ENCODE assay signal across 8 cellular contexts in genomic region chr17:7313890-7314718, GRCh38. TPM values are rescaled to one million over a fixed set of nuclear protein-coding genes. Genes with fewer than 3 reads are reported as not detected.
DNase-seq lines count a peak whose midpoint lies in the region; ATAC-seq, FAIRE-seq and TF ChIP-seq lines count a peak whose summit lies in the region.

No MANE protein-coding gene starts in this region.

- H3K4me3 Mint-ChIP-seq in activated naive CD8-positive, alpha-beta T cell: peak overlapping the region; percentile 95

- H3K4me2 ChIP-seq in HepG2 (ENCODE audit: low read depth, low read length): peak overlapping the region; percentile 69

- 34% methylated on average over 7 of the region's 9 CpGs for WGBS in HepG2 (ENCODE audit: low lambda C conversion rate)
- WGBS in upper lobe of left lung, 2 donors: 41 to 49% methylated on average over 8 to 9 of the region's 9 CpGs

- TF ChIP-seq EP300 in HepG2 (IDR thresholded peaks at IDR 0.05; ENCODE audit: low read depth in 2 of 2, low read length in 2 of 2) (no peak), HepG2 (CRISPR knock-in tag; IDR thresholded peaks at IDR 0.05; ENCODE audit: borderline replicate concordance) (no peak), upper lobe of left lung (IDR thresholded peaks at IDR 0.05) (no peak)

- ATAC-seq in HepG2: peak; percentile 16
- no peak for ATAC-seq in upper lobe of left lung (ENCODE audit: low FRiP score in 2 of 2)

- H4K20me1 ChIP-seq in HepG2 (ENCODE audit: insufficient read depth, low read length): peaks cover 43% of the 10 kb centered on the region

- H3K36me3 ChIP-seq in right atrium auricular region: peaks cover 70% of the 10 kb centered on the region
- peaks cover 24 to 60% of the 10 kb centered on the region in 2 experiments for H3K36me3 ChIP-seq in HepG2 (replicated peaks in 1 of 2; ENCODE audit: control insufficient read depth in 1 of 2, insufficient read depth in 2 of 2, low read length in 2 of 2)
- H3K36me3 ChIP-seq in upper lobe of left lung: peaks cover 27 to 76% (median 62%) of the 10 kb centered on the region in 4 donors

- DNase-seq in right atrium auricular region (ENCODE audit: low spot score) (no peak), cardiac septum (ENCODE audit: low spot score) (no peak), HepG2 (ENCODE audit: low spot score) (no peak), upper lobe of left lung (no peak), GDM1 (lab: John Stamatoyannopoulos, UW) (no peak), D341Med (ENCODE audit: low spot score) (no peak), HPDE6-E6E7 (ENCODE audit: extremely low spot score) (no peak)

- CTCF ChIA-PET in HepG2 (lab: Yijun Ruan, JAX; ENCODE audit: low intra/inter-chr PET ratio, low total read pairs): interaction anchor here (0.7 kb wide), 1 partner anchor 33 kb away, joined by 3 read pairs; the partner anchor contains the start of gene SLC2A4

- no peaks in the 10 kb centered on the region for H3K27me3 Mint-ChIP-seq in activated naive CD8-positive, alpha-beta T cell

- H3K9me3 Mint-ChIP-seq in activated naive CD8-positive, alpha-beta T cell (ENCODE audit: low read depth): no peaks in the 10 kb centered on the region

- POLR2A ChIA-PET in HepG2 (lab: Yijun Ruan, JAX): interaction anchor here (0.7 to 5.8 kb wide), 13 partner anchors 15 to 268 kb away, joined by 3 to 47 read pairs (median 4); partner anchors contain the start of genes ACADVL, ACAP1, DLG4 and GABARAP

- intact Hi-C loops in cardiac septum (cut with DNase I) (no loop called here), HepG2 (cut with micrococcal nuclease; ENCODE audit: unreplicated experiment) (no loop called here)

- no peak overlapping the region for H2AFZ ChIP-seq in HepG2 (ENCODE audit: low read length)

- TSS peak; percentile 79 for BruUV-seq in HepG2 (replicated peaks; lab: Mats Ljungman, UMichigan)

- H3K27me3 ChIP-seq in right atrium auricular region (no peaks in the 10 kb centered on the region), HepG2 (ENCODE audit: control insufficient read depth in 1 of 2, insufficient read depth in 2 of 2, low read length in 2 of 2) (no peaks in the 10 kb centered on the region), upper lobe of left lung (no peaks in the 10 kb centered on the region)

- no peak for TF ChIP-seq CTCF in right atrium auricular region (IDR thresholded peaks at IDR 0.05)
- no peak for TF ChIP-seq CTCF in HepG2 (CRISPR knock-in tag; IDR thresholded peaks at IDR 0.05)
- no peak for TF ChIP-seq CTCF in upper lobe of left lung (IDR thresholded peaks at IDR 0.05)

- peaks cover 36% of the 10 kb centered on the region for H3K79me2 ChIP-seq in HepG2 (ENCODE audit: insufficient read depth, low read length)

- in situ Hi-C loops in HepG2 (cut with HindIII; ENCODE audit: extremely low pct_ligation_motif_present, low pct_unique_long_range_greater_than_20kb): no loop called here

- peaks cover 20% of the 10 kb centered on the region for H3K36me3 Mint-ChIP-seq in activated naive CD8-positive, alpha-beta T cell

- peak overlapping the region; percentile 92 for H3K27ac Mint-ChIP-seq in activated naive CD8-positive, alpha-beta T cell

- TF ChIP-seq RAD21 in HepG2 (CRISPR knock-in tag; IDR thresholded peaks at IDR 0.05): no peak

- H3K4me1 ChIP-seq in right atrium auricular region (peaks cover 0 to 39% of the 10 kb centered on the region in 2 donors), HepG2 (ENCODE audit: insufficient read depth, low read length) (peaks cover 49% of the 10 kb centered on the region), upper lobe of left lung (peaks cover 34 to 50% (median 39%) of the 10 kb centered on the region in 4 donors)

- no peak; a peak in 1 of 4 replicates for TF ChIP-seq POLR2A in HepG2 (IDR thresholded peaks at IDR 0.05; ENCODE audit: insufficient read depth in 1 of 2, low read depth in 2 of 2, low read length in 2 of 2)
- TF ChIP-seq POLR2A in upper lobe of left lung (IDR thresholded peaks at IDR 0.05): no peak

- H3K9me3 ChIP-seq in right atrium auricular region (no peaks in the 10 kb centered on the region), HepG2 (ENCODE audit: low read length) (no peaks in the 10 kb centered on the region), upper lobe of left lung (no peaks in the 10 kb centered on the region)

- H3K9ac ChIP-seq in HepG2 (ENCODE audit: insufficient read depth, low read depth, low read length): peak overlapping the region; percentile 75

- FAIRE-seq in HepG2 (lab: Jason Lieb, UNC): peak; percentile 47

- H3K4me1 Mint-ChIP-seq in activated naive CD8-positive, alpha-beta T cell (ENCODE audit: low read depth): peaks cover 53% of the 10 kb centered on the region

- H3K4me3 ChIP-seq in right atrium auricular region (peak overlapping the region; percentile 83 to 89), HepG2 (replicated peaks in 1 of 3; ENCODE audit: insufficient read depth in 1 of 3, low read depth in 2 of 3, low read length in 3 of 3) (peak overlapping the region; percentile 82 to 89 (median 82); a peak in 5 of 6 replicates), upper lobe of left lung (peak overlapping the region; percentile 43 to 97 (median 94))

- H3K27ac ChIP-seq in right atrium auricular region: peak overlapping the region; percentile 92 to 93
- H3K27ac ChIP-seq in HepG2 (ENCODE audit: extremely low read length, insufficient read depth, low read length): peak overlapping the region; percentile 60
- peak overlapping the region; percentile 91 to 97 (median 94) for H3K27ac ChIP-seq in upper lobe of left lung

RNA-seq across cellular contexts. Expression of gene GPS2, which starts 1.1 kb away (rescaled TPM):
- total RNA-seq in right atrium auricular region (10 to 100 TPM; 80.4 to 97.0 TPM), cardiac septum (49.0 TPM), HepG2 (2016; rRNA removed; fragmentation: Illumina TruSeq; extraction: Trizol) (43.8 and 58.0 TPM in 2 replicates), upper lobe of left lung (100 to 1,000 TPM in 2 of 6 donors, 10 to 100 TPM in 4; 55.2 to 109 (median 95.7) TPM)
- 164 and 173 TPM in 2 replicates for total RNA-seq in HepG2 (2016; cell fraction: cytosol; rRNA removed; fragmentation: Illumina TruSeq; extraction: Trizol; ENCODE audit: low read depth)
- total RNA-seq in HepG2 (2016; cell fraction: insoluble cytoplasmic fraction; rRNA removed; fragmentation: Illumina TruSeq; extraction: Trizol): 33.8 and 63.0 TPM in 2 replicates
- total RNA-seq in HepG2 (2016; cell fraction: membrane; rRNA removed; fragmentation: Illumina TruSeq; extraction: Trizol): 126 and 138 TPM in 2 replicates
- 36.6 and 44.0 TPM in 2 replicates for total RNA-seq in HepG2 (2016; cell fraction: nucleus; rRNA removed; fragmentation: Illumina TruSeq; extraction: Trizol)
- 48.0 and 59.4 TPM in 2 replicates for polyA plus RNA-seq in HepG2 (2011; rRNA removed)
- polyA plus RNA-seq in HepG2 (2011; cell fraction: cytosol; rRNA removed): 40.0 and 57.0 TPM in 2 replicates
- 196 and 231 TPM in 2 replicates for polyA plus RNA-seq in HepG2 (2011; cell fraction: nucleus; rRNA removed)
- 39.6 and 43.4 TPM in 2 replicates for polyA plus RNA-seq in HepG2 (2012)
- 223 and 235 TPM in 2 replicates for polyA plus RNA-seq in HepG2 (2016; cell fraction: cytosol; fragmentation: Illumina TruSeq; extraction: Trizol; ENCODE audit: low read depth)
- 44.5 and 60.2 TPM in 2 replicates for polyA plus RNA-seq in HepG2 (2016; cell fraction: insoluble cytoplasmic fraction; fragmentation: Illumina TruSeq; extraction: Trizol; ENCODE audit: low read depth)
- 165 and 167 TPM in 2 replicates for polyA plus RNA-seq in HepG2 (2016; cell fraction: membrane; fragmentation: Illumina TruSeq; extraction: Trizol; ENCODE audit: low read depth)
- 114 and 131 TPM in 2 replicates for polyA plus RNA-seq in HepG2 (2016; cell fraction: nucleus; fragmentation: Illumina TruSeq; extraction: Trizol; ENCODE audit: insufficient read depth, low read depth)
- polyA minus RNA-seq in HepG2 (2011; rRNA and poly(A)+ RNA removed; ENCODE audit: low replicate concordance): 52.6 and 92.4 TPM in 2 replicates
- polyA minus RNA-seq in HepG2 (2011; cell fraction: cytosol; rRNA and poly(A)+ RNA removed): 12.9 and 16.7 TPM in 2 replicates
- polyA minus RNA-seq in HepG2 (2011; cell fraction: nucleus; rRNA and poly(A)+ RNA removed): 29.9 and 42.3 TPM in 2 replicates

RNA-seq across cellular contexts. Expression of gene EIF5A, which starts 6.7 kb away (rescaled TPM):
- 100 to 1,000 TPM; 131 to 164 TPM for total RNA-seq in right atrium auricular region
- 263 TPM for total RNA-seq in cardiac septum
- total RNA-seq in HepG2 (2016; rRNA removed; fragmentation: Illumina TruSeq; extraction: Trizol): 319 and 367 TPM in 2 replicates
- 181 and 202 TPM in 2 replicates for total RNA-seq in HepG2 (2016; cell fraction: cytosol; rRNA removed; fragmentation: Illumina TruSeq; extraction: Trizol; ENCODE audit: low read depth)
- total RNA-seq in HepG2 (2016; cell fraction: insoluble cytoplasmic fraction; rRNA removed; fragmentation: Illumina TruSeq; extraction: Trizol): 326 and 331 TPM in 2 replicates
- 297 and 318 TPM in 2 replicates for total RNA-seq in HepG2 (2016; cell fraction: membrane; rRNA removed; fragmentation: Illumina TruSeq; extraction: Trizol)
- 155 and 177 TPM in 2 replicates for total RNA-seq in HepG2 (2016; cell fraction: nucleus; rRNA removed; fragmentation: Illumina TruSeq; extraction: Trizol)
- polyA plus RNA-seq in HepG2 (2011; rRNA removed): 280 and 337 TPM in 2 replicates
- 359 and 386 TPM in 2 replicates for polyA plus RNA-seq in HepG2 (2011; cell fraction: cytosol; rRNA removed)
- polyA plus RNA-seq in HepG2 (2011; cell fraction: nucleus; rRNA removed): 222 and 229 TPM in 2 replicates
- polyA plus RNA-seq in HepG2 (2012): 346 and 360 TPM in 2 replicates
- 332 and 358 TPM in 2 replicates for polyA plus RNA-seq in HepG2 (2016; cell fraction: cytosol; fragmentation: Illumina TruSeq; extraction: Trizol; ENCODE audit: low read depth)
- polyA plus RNA-seq in HepG2 (2016; cell fraction: insoluble cytoplasmic fraction; fragmentation: Illumina TruSeq; extraction: Trizol; ENCODE audit: low read depth): 655 and 754 TPM in 2 replicates
- polyA plus RNA-seq in HepG2 (2016; cell fraction: membrane; fragmentation: Illumina TruSeq; extraction: Trizol; ENCODE audit: low read depth): 458 and 466 TPM in 2 replicates
- polyA plus RNA-seq in HepG2 (2016; cell fraction: nucleus; fragmentation: Illumina TruSeq; extraction: Trizol; ENCODE audit: insufficient read depth, low read depth): 478 and 490 TPM in 2 replicates
- 353 and 1,132 TPM in 2 replicates for polyA minus RNA-seq in HepG2 (2011; rRNA and poly(A)+ RNA removed; ENCODE audit: low replicate concordance)
- polyA minus RNA-seq in HepG2 (2011; cell fraction: cytosol; rRNA and poly(A)+ RNA removed): 190 and 222 TPM in 2 replicates
- polyA minus RNA-seq in HepG2 (2011; cell fraction: nucleus; rRNA and poly(A)+ RNA removed): 105 and 111 TPM in 2 replicates
- 100 to 1,000 TPM in 5 of 6 donors, 10 to 100 TPM in 1; 84.9 to 303 (median 207) TPM for total RNA-seq in upper lobe of left lung

RNA-seq across cellular contexts. Expression of gene NEURL4, which starts 15.0 kb away (rescaled TPM):
- 10 to 100 TPM in 1 of 2 donors, 1 to 10 TPM in 1; 9.5 to 12.8 TPM for total RNA-seq in right atrium auricular region
- total RNA-seq in cardiac septum: 29.9 TPM
- 6.7 and 15.7 TPM in 2 replicates for total RNA-seq in HepG2 (2016; rRNA removed; fragmentation: Illumina TruSeq; extraction: Trizol)
- 2.2 and 2.3 TPM in 2 replicates for total RNA-seq in HepG2 (2016; cell fraction: cytosol; rRNA removed; fragmentation: Illumina TruSeq; extraction: Trizol; ENCODE audit: low read depth)
- total RNA-seq in HepG2 (2016; cell fraction: insoluble cytoplasmic fraction; rRNA removed; fragmentation: Illumina TruSeq; extraction: Trizol): 4.5 and 17.1 TPM in 2 replicates
- total RNA-seq in HepG2 (2016; cell fraction: membrane; rRNA removed; fragmentation: Illumina TruSeq; extraction: Trizol): 3.5 and 4.6 TPM in 2 replicates
- 28.3 and 30.1 TPM in 2 replicates for total RNA-seq in HepG2 (2016; cell fraction: nucleus; rRNA removed; fragmentation: Illumina TruSeq; extraction: Trizol)
- polyA plus RNA-seq in HepG2 (2011; rRNA removed): 14.8 and 15.3 TPM in 2 replicates
- polyA plus RNA-seq in HepG2 (2011; cell fraction: cytosol; rRNA removed): 5.0 and 5.4 TPM in 2 replicates
- polyA plus RNA-seq in HepG2 (2011; cell fraction: nucleus; rRNA removed): 162 and 199 TPM in 2 replicates
- polyA plus RNA-seq in HepG2 (2012): 12.4 and 15.4 TPM in 2 replicates
- 0.95 and 1.2 TPM in 2 replicates for polyA plus RNA-seq in HepG2 (2016; cell fraction: cytosol; fragmentation: Illumina TruSeq; extraction: Trizol; ENCODE audit: low read depth)
- polyA plus RNA-seq in HepG2 (2016; cell fraction: insoluble cytoplasmic fraction; fragmentation: Illumina TruSeq; extraction: Trizol; ENCODE audit: low read depth): 4.4 and 6.1 TPM in 2 replicates
- 1.1 and 1.9 TPM in 2 replicates for polyA plus RNA-seq in HepG2 (2016; cell fraction: membrane; fragmentation: Illumina TruSeq; extraction: Trizol; ENCODE audit: low read depth)
- polyA plus RNA-seq in HepG2 (2016; cell fraction: nucleus; fragmentation: Illumina TruSeq; extraction: Trizol; ENCODE audit: insufficient read depth, low read depth): 84.2 and 94.7 TPM in 2 replicates
- polyA minus RNA-seq in HepG2 (2011; rRNA and poly(A)+ RNA removed; ENCODE audit: low replicate concordance): 25.4 and 35.0 TPM in 2 replicates
- 3.8 and 5.9 TPM in 2 replicates for polyA minus RNA-seq in HepG2 (2011; cell fraction: cytosol; rRNA and poly(A)+ RNA removed)
- 43.5 and 53.5 TPM in 2 replicates for polyA minus RNA-seq in HepG2 (2011; cell fraction: nucleus; rRNA and poly(A)+ RNA removed)
- total RNA-seq in upper lobe of left lung: 10 to 100 TPM; 14.2 to 77.5 (median 37.5) TPM

RNA-seq across cellular contexts. Expression of gene YBX2, which starts 19.7 kb away (rescaled TPM):
- 1 to 10 TPM; 2.9 to 3.0 TPM for total RNA-seq in right atrium auricular region
- 1.2 TPM for total RNA-seq in cardiac septum
- 0.22 TPM in 1 of 2 replicates, not detected in the other for total RNA-seq in HepG2 (2016; rRNA removed; fragmentation: Illumina TruSeq; extraction: Trizol)
- total RNA-seq in HepG2 (2016; cell fraction: cytosol; rRNA removed; fragmentation: Illumina TruSeq; extraction: Trizol; ENCODE audit: low read depth): 0.09 and 0.30 TPM in 2 replicates
- total RNA-seq in HepG2 (2016; cell fraction: insoluble cytoplasmic fraction; rRNA removed; fragmentation: Illumina TruSeq; extraction: Trizol): 0.24 TPM in 1 of 2 replicates, not detected in the other
- 0.25 and 0.34 TPM in 2 replicates for total RNA-seq in HepG2 (2016; cell fraction: membrane; rRNA removed; fragmentation: Illumina TruSeq; extraction: Trizol)
- 0.34 and 0.37 TPM in 2 replicates for total RNA-seq in HepG2 (2016; cell fraction: nucleus; rRNA removed; fragmentation: Illumina TruSeq; extraction: Trizol)
- 0.12 TPM in 2 replicates for polyA plus RNA-seq in HepG2 (2011; rRNA removed)
- polyA plus RNA-seq in HepG2 (2011; cell fraction: cytosol; rRNA removed): 0.01 and 0.07 TPM in 2 replicates
- polyA plus RNA-seq in HepG2 (2011; cell fraction: nucleus; rRNA removed): 0.96 and 1.6 TPM in 2 replicates
- polyA plus RNA-seq in HepG2 (2012): 0.39 and 0.50 TPM in 2 replicates
- polyA plus RNA-seq in HepG2 (2016; cell fraction: cytosol; fragmentation: Illumina TruSeq; extraction: Trizol; ENCODE audit: low read depth): 0.36 TPM in 2 replicates
- polyA plus RNA-seq in HepG2 (2016; cell fraction: insoluble cytoplasmic fraction; fragmentation: Illumina TruSeq; extraction: Trizol; ENCODE audit: low read depth): 0.30 and 0.47 TPM in 2 replicates
- 0.38 and 0.65 TPM in 2 replicates for polyA plus RNA-seq in HepG2 (2016; cell fraction: membrane; fragmentation: Illumina TruSeq; extraction: Trizol; ENCODE audit: low read depth)
- 1.2 and 1.5 TPM in 2 replicates for polyA plus RNA-seq in HepG2 (2016; cell fraction: nucleus; fragmentation: Illumina TruSeq; extraction: Trizol; ENCODE audit: insufficient read depth, low read depth)
- polyA minus RNA-seq in HepG2 (2011; rRNA and poly(A)+ RNA removed; ENCODE audit: low replicate concordance): 0.06 and 0.09 TPM in 2 replicates
- not detected in 2 replicates for polyA minus RNA-seq in HepG2 (2011; cell fraction: cytosol; rRNA and poly(A)+ RNA removed)
- 0.37 and 0.52 TPM in 2 replicates for polyA minus RNA-seq in HepG2 (2011; cell fraction: nucleus; rRNA and poly(A)+ RNA removed)
- total RNA-seq in upper lobe of left lung: 1 to 10 TPM in 3 of 6 donors, under 1 TPM in 2, not detected in 1; 0.14 to 2.2 (median 1.2) TPM

RNA-seq across cellular contexts. Expression of gene ACAP1, which starts 22.2 kb away (rescaled TPM):
- total RNA-seq in right atrium auricular region (1 to 10 TPM; 5.1 to 6.7 TPM), cardiac septum (16.4 TPM), HepG2 (2016; rRNA removed; fragmentation: Illumina TruSeq; extraction: Trizol) (1.3 TPM in 1 of 2 replicates, not detected in the other), upper lobe of left lung (100 to 1,000 TPM in 1 of 6 donors, 10 to 100 TPM in 4, 1 to 10 TPM in 1; 8.5 to 114 (median 22.8) TPM)
- 4.2 and 4.3 TPM in 2 replicates for total RNA-seq in HepG2 (2016; cell fraction: cytosol; rRNA removed; fragmentation: Illumina TruSeq; extraction: Trizol; ENCODE audit: low read depth)
- 2.2 TPM in 1 of 2 replicates, not detected in the other for total RNA-seq in HepG2 (2016; cell fraction: insoluble cytoplasmic fraction; rRNA removed; fragmentation: Illumina TruSeq; extraction: Trizol)
- 2.8 and 4.1 TPM in 2 replicates for total RNA-seq in HepG2 (2016; cell fraction: membrane; rRNA removed; fragmentation: Illumina TruSeq; extraction: Trizol)
- not detected in 2 replicates for total RNA-seq in HepG2 (2016; cell fraction: nucleus; rRNA removed; fragmentation: Illumina TruSeq; extraction: Trizol)
- polyA plus RNA-seq in HepG2 (2011; rRNA removed): 2.5 and 3.1 TPM in 2 replicates
- polyA plus RNA-seq in HepG2 (2011; cell fraction: cytosol; rRNA removed): 2.2 and 2.5 TPM in 2 replicates
- 3.8 and 5.2 TPM in 2 replicates for polyA plus RNA-seq in HepG2 (2011; cell fraction: nucleus; rRNA removed)
- 3.7 and 6.1 TPM in 2 replicates for polyA plus RNA-seq in HepG2 (2012)
- polyA plus RNA-seq in HepG2 (2016; cell fraction: cytosol; fragmentation: Illumina TruSeq; extraction: Trizol; ENCODE audit: low read depth): 2.3 and 3.5 TPM in 2 replicates
- polyA plus RNA-seq in HepG2 (2016; cell fraction: insoluble cytoplasmic fraction; fragmentation: Illumina TruSeq; extraction: Trizol; ENCODE audit: low read depth): not detected in 2 replicates
- 0.87 TPM in 1 of 2 replicates, not detected in the other for polyA plus RNA-seq in HepG2 (2016; cell fraction: membrane; fragmentation: Illumina TruSeq; extraction: Trizol; ENCODE audit: low read depth)
- 1.2 and 2.1 TPM in 2 replicates for polyA plus RNA-seq in HepG2 (2016; cell fraction: nucleus; fragmentation: Illumina TruSeq; extraction: Trizol; ENCODE audit: insufficient read depth, low read depth)
- polyA minus RNA-seq in HepG2 (2011; rRNA and poly(A)+ RNA removed; ENCODE audit: low replicate concordance): 0.12 TPM in 1 of 2 replicates, not detected in the other
- not detected in 2 replicates for polyA minus RNA-seq in HepG2 (2011; cell fraction: cytosol; rRNA and poly(A)+ RNA removed)
- polyA minus RNA-seq in HepG2 (2011; cell fraction: nucleus; rRNA and poly(A)+ RNA removed): not detected in 2 replicates
